Comparison of ENCODE assay signal across 30 cellular contexts in genomic region chr10:120938822-120939221, GRCh38.
"Had no signal": no experiment of that assay in that cellular context is flagged by ENCODE, and none has a peak within 500 bp of the region (broad histone marks: within the 10 kb centered on the region; RNA-seq: fewer than 3 reads in every experiment).

No MANE protein-coding gene starts in this region.

- H3K4me3 ChIP-seq: neural progenitor cell, ovary, psoas muscle, stomach, thoracic aorta, thyroid gland, tibial nerve, upper lobe of left lung, vagina had no signal

- DNase-seq: naive thymus-derived CD4-positive, alpha-beta T cell; natural killer cell; nucleus accumbens; ovary; posterior cingulate gyrus; psoas muscle; right cardiac atrium; stimulated activated CD4-positive, alpha-beta T cell treated with anti-CD3 and anti-CD28 coated beads, Interleukin-15, amount 100 ng/mL, for 24 hours; stimulated activated CD4-positive, alpha-beta T cell treated with anti-CD3 and anti-CD28 coated beads, Interleukin-2, amount 100 ng/mL, for 24 hours; stimulated activated CD4-positive, alpha-beta T cell treated with anti-CD3 and anti-CD28 coated beads, Interleukin-2, amount 100 ng/mL, for 48 hours; stimulated activated CD4-positive, alpha-beta T cell treated with anti-CD3 and anti-CD28 coated beads, Interleukin-4, amount 100 ng/mL, for 24 hours; stimulated activated naive B cell treated with anti-CD40 and anti-IgM and Interleukin-4, amounts not matched to agents 10 μg/mL and 1 μg/mL and 100 μg/mL, for 72 hours; stimulated activated naive CD4-positive, alpha-beta T cell treated with Interleukin-2 at 50 U/mL for 16 hours; stomach; thyroid gland; trophoblast cell had no signal

- H3K27ac Mint-ChIP-seq: naive thymus-derived CD4-positive, alpha-beta T cell; natural killer cell; nephron; neural progenitor cell; progenitor cell of endocrine pancreas; stimulated activated effector memory CD8-positive, alpha-beta T cell treated with anti-CD3 and anti-CD28 coated beads, Interleukin-12 subunit alpha, Interleukin-12 subunit beta, amount 100 ng/mL, for 72 hours; stimulated activated naive B cell treated with anti-CD40 and anti-IgM and Interleukin-4, amounts not matched to agents 10 μg/mL and 1 μg/mL and 100 μg/mL, for 72 hours; stimulated activated naive CD8-positive, alpha-beta T cell treated with anti-CD3 and anti-CD28 coated beads, Interleukin-15, Interleukin-2, amounts not matched to agents 100 ng/mL and 50 ng/mL, for 24 hours had no signal

- H3K36me3 Mint-ChIP-seq: naive thymus-derived CD4-positive, alpha-beta T cell; natural killer cell; neural progenitor cell; stimulated activated effector memory CD8-positive, alpha-beta T cell treated with anti-CD3 and anti-CD28 coated beads, Interleukin-12 subunit alpha, Interleukin-12 subunit beta, amount 100 ng/mL, for 72 hours; stimulated activated naive B cell treated with anti-CD40 and anti-IgM and Interleukin-4, amounts not matched to agents 10 μg/mL and 1 μg/mL and 100 μg/mL, for 72 hours had no signal

- H3K9me3 ChIP-seq: neutrophil, ovary, psoas muscle, stomach, thoracic aorta, thyroid gland, tibial nerve, upper lobe of left lung, vagina had no signal

- H3K9ac ChIP-seq: neural progenitor cell, parathyroid adenoma had no signal

- H3K4me3 Mint-ChIP-seq: naive thymus-derived CD4-positive, alpha-beta T cell; natural killer cell; nephron; neural progenitor cell; stimulated activated effector memory CD8-positive, alpha-beta T cell treated with anti-CD3 and anti-CD28 coated beads, Interleukin-12 subunit alpha, Interleukin-12 subunit beta, amount 100 ng/mL, for 72 hours; stimulated activated naive B cell treated with anti-CD40 and anti-IgM and Interleukin-4, amounts not matched to agents 10 μg/mL and 1 μg/mL and 100 μg/mL, for 72 hours; stimulated activated naive CD8-positive, alpha-beta T cell treated with anti-CD3 and anti-CD28 coated beads, Interleukin-15, Interleukin-2, amounts not matched to agents 100 ng/mL and 50 ng/mL, for 24 hours had no signal

- ATAC-seq: naive thymus-derived CD4-positive, alpha-beta T cell; natural killer cell; psoas muscle; right cardiac atrium; sciatic nerve; stimulated activated effector memory CD8-positive, alpha-beta T cell treated with anti-CD3 and anti-CD28 coated beads, Interleukin-12 subunit alpha, Interleukin-12 subunit beta, amount 100 ng/mL, for 72 hours; stimulated activated naive B cell treated with anti-CD40 and anti-IgM and Interleukin-4, amounts not matched to agents 10 μg/mL and 1 μg/mL and 100 μg/mL, for 72 hours had no signal

- FAIRE-seq: small intestine, urothelium cell line had no signal

- H2AFZ ChIP-seq: neural progenitor cell, parathyroid adenoma had no signal

- H3K79me2 ChIP-seq: parathyroid adenoma had no signal

- H3K27me3 ChIP-seq: neural progenitor cell, ovary, thyroid gland, tibial nerve, upper lobe of left lung, vagina had no signal

- H3K4me1 Mint-ChIP-seq: nephron; stimulated activated effector memory CD8-positive, alpha-beta T cell treated with anti-CD3 and anti-CD28 coated beads, Interleukin-12 subunit alpha, Interleukin-12 subunit beta, amount 100 ng/mL, for 72 hours had no signal

- H3K4me1 ChIP-seq: neural progenitor cell, parathyroid adenoma, psoas muscle, thyroid gland, vagina had no signal

- H3K4me2 ChIP-seq: neural progenitor cell had no signal

- H3K36me3 ChIP-seq: neural progenitor cell, neutrophil, ovary, stomach, thoracic aorta, thyroid gland, tibial nerve, upper lobe of left lung, vagina had no signal

- H3K27ac ChIP-seq: neural progenitor cell, neutrophil, ovary, parathyroid adenoma, psoas muscle, stomach, thoracic aorta, thyroid gland, tibial nerve, upper lobe of left lung, vagina had no signal

- H3K9me3 Mint-ChIP-seq: natural killer cell; stimulated activated effector memory CD8-positive, alpha-beta T cell treated with anti-CD3 and anti-CD28 coated beads, Interleukin-12 subunit alpha, Interleukin-12 subunit beta, amount 100 ng/mL, for 72 hours; stimulated activated naive CD8-positive, alpha-beta T cell treated with anti-CD3 and anti-CD28 coated beads, Interleukin-15, Interleukin-2, amounts not matched to agents 100 ng/mL and 50 ng/mL, for 24 hours had no signal
